12 cellular contexts compared by ENCODE assay signal in genomic region chr6:78911218-78911617, GRCh38. TPM values are rescaled to one million over a fixed set of nuclear protein-coding genes. Genes with fewer than 3 reads are reported as not detected.
DNase-seq lines count a peak whose midpoint lies in the region; ATAC-seq, FAIRE-seq and TF ChIP-seq lines count a peak whose summit lies in the region.
"Had no signal": no experiment of that assay in that cellular context is flagged by ENCODE, and none has a peak within 500 bp of the region (broad histone marks: within the 10 kb centered on the region; RNA-seq: fewer than 3 reads in every experiment).

No MANE protein-coding gene starts in this region.

- H3K4me1 Mint-ChIP-seq in activated CD8-positive, alpha-beta memory T cell treated with anti-CD3 and anti-CD28 coated beads, Interleukin-2, amount 10 ng/mL, durations not matched to agents 7 days and 5 days, result peaks cover 15% of the 10 kb centered on the region
- H3K4me1 Mint-ChIP-seq in astrocyte (ENCODE audit: low read depth, unreplicated experiment), result peaks cover 3% of the 10 kb centered on the region
- peaks cover 18% of the 10 kb centered on the region for H3K4me1 Mint-ChIP-seq in stimulated activated effector memory CD8-positive, alpha-beta T cell treated with anti-CD3 and anti-CD28 coated beads, Interleukin-12 subunit alpha, Interleukin-12 subunit beta, amount 100 ng/mL, for 72 hours

- H3K4me3 ChIP-seq in astrocyte (ENCODE audit: insufficient read depth, low read depth, low read length) (peak overlapping the region; percentile 54), iPS-18c (ENCODE audit: insufficient read depth, low read depth, low read length) (peak overlapping the region; percentile 69; the same call in 1 of the 2 replicates)

- no peaks in the 10 kb centered on the region for H3K9me3 Mint-ChIP-seq in activated CD8-positive, alpha-beta memory T cell treated with anti-CD3 and anti-CD28 coated beads, Interleukin-2, amount 10 ng/mL, durations not matched to agents 7 days and 5 days (ENCODE audit: low read depth)
- peaks cover 5% of the 10 kb centered on the region for H3K9me3 Mint-ChIP-seq in astrocyte (ENCODE audit: unreplicated experiment)
- H3K9me3 Mint-ChIP-seq in stimulated activated effector memory CD8-positive, alpha-beta T cell treated with anti-CD3 and anti-CD28 coated beads, Interleukin-12 subunit alpha, Interleukin-12 subunit beta, amount 100 ng/mL, for 72 hours, result peaks cover 4% of the 10 kb centered on the region

- DNase-seq in activated CD8-positive, alpha-beta memory T cell treated with anti-CD3 and anti-CD28 coated beads, Interleukin-2, amount 10 ng/mL, durations not matched to agents 7 days and 5 days, result no peak
- DNase-seq in activated CD8-positive, alpha-beta memory T cell treated with anti-CD3 and anti-CD28 coated beads for 24 hours, result no peak
- DNase-seq in astrocyte (ENCODE audit: low read depth), result no peak
- no peak for DNase-seq in stimulated activated effector memory CD8-positive, alpha-beta T cell treated with anti-CD3 and anti-CD28 coated beads, Interleukin-12 subunit alpha, Interleukin-12 subunit beta, amount 100 ng/mL, for 72 hours (ENCODE audit: low spot score in 2 of 2)
- DNase-seq: activated CD8-positive, alpha-beta memory T cell treated with anti-CD3 and anti-CD28 coated beads, Interleukin-2, amount 50 U/mL, for 4 hours; SW 1271 had no signal

- no peak overlapping the region for H3K9ac ChIP-seq in astrocyte (ENCODE audit: low read length)

- H3K27ac Mint-ChIP-seq in activated CD8-positive, alpha-beta memory T cell treated with anti-CD3 and anti-CD28 coated beads, Interleukin-2, amount 10 ng/mL, durations not matched to agents 7 days and 5 days, result no peak overlapping the region
- peak overlapping the region; percentile 59 for H3K27ac Mint-ChIP-seq in astrocyte (ENCODE audit: unreplicated experiment)
- no peak overlapping the region for H3K27ac Mint-ChIP-seq in stimulated activated effector memory CD8-positive, alpha-beta T cell treated with anti-CD3 and anti-CD28 coated beads, Interleukin-12 subunit alpha, Interleukin-12 subunit beta, amount 100 ng/mL, for 72 hours

- ATAC-seq in activated CD8-positive, alpha-beta memory T cell treated with anti-CD3 and anti-CD28 coated beads, Interleukin-2, amount 10 ng/mL, durations not matched to agents 7 days and 5 days, result no peak
- no peak for ATAC-seq in stimulated activated effector memory CD8-positive, alpha-beta T cell treated with anti-CD3 and anti-CD28 coated beads, Interleukin-12 subunit alpha, Interleukin-12 subunit beta, amount 100 ng/mL, for 72 hours
- ATAC-seq in HG03045 (IDR thresholded peaks at IDR 0.05; ENCODE audit: unreplicated experiment), result no peak
- no peak for ATAC-seq in GM19397 (IDR thresholded peaks at IDR 0.05; ENCODE audit: unreplicated experiment)
- no peak for ATAC-seq in GM21619 (IDR thresholded peaks at IDR 0.05; ENCODE audit: unreplicated experiment)

- H3K36me3 Mint-ChIP-seq in activated CD8-positive, alpha-beta memory T cell treated with anti-CD3 and anti-CD28 coated beads, Interleukin-2, amount 10 ng/mL, durations not matched to agents 7 days and 5 days, result peaks cover 5% of the 10 kb centered on the region
- peaks cover 3% of the 10 kb centered on the region for H3K36me3 Mint-ChIP-seq in astrocyte (ENCODE audit: low read depth, unreplicated experiment)
- no peaks in the 10 kb centered on the region for H3K36me3 Mint-ChIP-seq in stimulated activated effector memory CD8-positive, alpha-beta T cell treated with anti-CD3 and anti-CD28 coated beads, Interleukin-12 subunit alpha, Interleukin-12 subunit beta, amount 100 ng/mL, for 72 hours

- CTCF ChIA-PET in activated CD8-positive, alpha-beta memory T cell treated with anti-CD3 and anti-CD28 coated beads, Interleukin-2, amount 10 ng/mL, durations not matched to agents 7 days and 5 days (lab: Charles Lee), result no interaction called here

- H4K20me1 ChIP-seq in astrocyte (ENCODE audit: insufficient read depth, low read length), result no peaks in the 10 kb centered on the region

- H3K9me3 ChIP-seq in astrocyte (ENCODE audit: insufficient read depth, low read depth, low read length), result no peaks in the 10 kb centered on the region
- no peaks in the 10 kb centered on the region for H3K9me3 ChIP-seq in iPS-18c (ENCODE audit: control insufficient read depth, insufficient read depth, low read length)

- no peak for FAIRE-seq in astrocyte (lab: Jason Lieb, UNC)
- FAIRE-seq: colon, G401.6 had no signal

- peak overlapping the region; percentile 90 for H3K4me2 ChIP-seq in astrocyte (ENCODE audit: low read length)

- H3K4me3 Mint-ChIP-seq in activated CD8-positive, alpha-beta memory T cell treated with anti-CD3 and anti-CD28 coated beads, Interleukin-2, amount 10 ng/mL, durations not matched to agents 7 days and 5 days, result peak overlapping the region; percentile 61
- peak overlapping the region; percentile 83 for H3K4me3 Mint-ChIP-seq in astrocyte (ENCODE audit: unreplicated experiment)
- peak overlapping the region; percentile 42 for H3K4me3 Mint-ChIP-seq in stimulated activated effector memory CD8-positive, alpha-beta T cell treated with anti-CD3 and anti-CD28 coated beads, Interleukin-12 subunit alpha, Interleukin-12 subunit beta, amount 100 ng/mL, for 72 hours

- no peak overlapping the region for H3K27ac ChIP-seq in astrocyte (ENCODE audit: low read depth, low read length)

- H3K27me3 ChIP-seq in astrocyte (ENCODE audit: insufficient read depth, low read length), result no peaks in the 10 kb centered on the region

- H3K4me1 ChIP-seq in astrocyte (ENCODE audit: insufficient read depth, low read length), result no peaks in the 10 kb centered on the region

- H3K79me2 ChIP-seq in astrocyte (ENCODE audit: insufficient read depth, low read length), result no peaks in the 10 kb centered on the region

- no peak for TF ChIP-seq CTCF in astrocyte (IDR thresholded peaks at IDR 0.05; ENCODE audit: insufficient read depth, low read depth, low read length)

- no peak overlapping the region for H2AFZ ChIP-seq in astrocyte (ENCODE audit: low read depth, low read length)

- no peaks in the 10 kb centered on the region for H3K36me3 ChIP-seq in astrocyte (ENCODE audit: insufficient read depth, low read length)

- peaks cover 27% of the 10 kb centered on the region for H3K27me3 Mint-ChIP-seq in activated CD8-positive, alpha-beta memory T cell treated with anti-CD3 and anti-CD28 coated beads, Interleukin-2, amount 10 ng/mL, durations not matched to agents 7 days and 5 days
- peaks cover 12% of the 10 kb centered on the region for H3K27me3 Mint-ChIP-seq in astrocyte (ENCODE audit: low read depth, unreplicated experiment)

RNA-seq across cellular contexts. Expression of gene IRAK1BP1, which starts 43.9 kb away (rescaled TPM):
- 1 to 10 TPM; 2.6 to 3.0 TPM for total RNA-seq in activated CD8-positive, alpha-beta memory T cell treated with anti-CD3 and anti-CD28 coated beads, Interleukin-2, amount 10 ng/mL, durations not matched to agents 7 days and 5 days
- total RNA-seq in astrocyte, result 3.4 and 3.7 TPM in 2 replicates
